7 cellular contexts compared by ENCODE assay signal in genomic region chr5:72508241-72509170, GRCh38. TPM values are rescaled to one million over a fixed set of nuclear protein-coding genes. Genes with fewer than 3 reads are reported as not detected.
DNase-seq lines count a peak whose midpoint lies in the region; ATAC-seq, FAIRE-seq and TF ChIP-seq lines count a peak whose summit lies in the region.

No MANE protein-coding gene starts in this region.

- H3K4me2 ChIP-seq in K562 (ENCODE audit: insufficient read depth, low read length): no peak overlapping the region

- no peak for TF ChIP-seq POLR2A in K562 (conservative IDR thresholded peaks at IDR 0.05)
- TF ChIP-seq POLR2A in lower leg skin (IDR thresholded peaks at IDR 0.05): no peak

- H3K27me3 ChIP-seq in K562 (ENCODE audit: control insufficient read depth in 2 of 2, insufficient read depth in 2 of 2, low read length in 2 of 2) (no peaks in the 10 kb centered on the region), tibial artery (no peaks in the 10 kb centered on the region)

- peak overlapping the region; percentile 36; the same call in 1 of the 3 replicates for H3K27ac ChIP-seq in K562 (ENCODE audit: extremely low read depth, low read depth, low read length)
- H3K27ac ChIP-seq in tibial artery: peak overlapping the region; percentile 63 to 67

- H3K36me3 ChIP-seq in K562 (ENCODE audit: control insufficient read depth, insufficient read depth, low read length): no peaks in the 10 kb centered on the region
- H3K36me3 ChIP-seq in tibial artery: no peaks in the 10 kb centered on the region

- TF ChIP-seq RAD21 in K562 (CRISPR knock-in tag; conservative IDR thresholded peaks at IDR 0.05 in 1 of 2, IDR thresholded peaks at IDR 0.05 in 1 of 2): no peak

- ATAC-seq in GM19467 (IDR thresholded peaks at IDR 0.05; ENCODE audit: unreplicated experiment) (peak; percentile 95), HG03108 (IDR thresholded peaks at IDR 0.05; ENCODE audit: unreplicated experiment) (peak; percentile 95), K562 (peak; percentile 24; the same call in 1 of the 3 replicates)

- DNase-seq in K562 (ENCODE audit: extremely low read depth in 1 of 4, low spot score in 3 of 4) (no peak), tibial artery (no peak), NCI-H345 (lab: John Stamatoyannopoulos, UW) (no peak), lower leg skin (ENCODE audit: low spot score in 2 of 2) (no peak), iPS-NIHi11 (ENCODE audit: low spot score) (no peak)

- H3K9ac ChIP-seq in K562 (ENCODE audit: insufficient read depth in 1 of 2, low read depth in 2 of 2, low read length in 2 of 2): no peak overlapping the region

- H3K9me3 ChIP-seq in K562 (replicated peaks; ENCODE audit: control insufficient read depth, insufficient read depth, low read depth, low read length): no peaks in the 10 kb centered on the region
- H3K9me3 ChIP-seq in tibial artery: no peaks in the 10 kb centered on the region

- TF ChIP-seq EP300 in K562 (IDR thresholded peaks at IDR 0.05; ENCODE audit: low read length): no peak

- POLR2A ChIA-PET in K562 (lab: Yijun Ruan, JAX): no interaction called here

- WGBS in K562 (ENCODE audit: insufficient coverage, low coverage, missing lambda C conversion rate): 81% methylated on average over 8 of the region's 8 CpGs
- 84 to 93% methylated on average over 8 of the region's 8 CpGs for WGBS in lower leg skin, 2 donors

- in situ Hi-C loops in K562 (cut with MboI): no loop called here

- peaks cover 4 to 25% of the 10 kb centered on the region in 2 experiments for H3K4me1 ChIP-seq in K562 (replicated peaks in 1 of 2; ENCODE audit: control insufficient read depth in 2 of 2, insufficient read depth in 2 of 2, low read length in 2 of 2)
- H3K4me1 ChIP-seq in tibial artery: peaks cover 0 to 53% (median 19%) of the 10 kb centered on the region in 4 donors

- TF ChIP-seq CTCF in K562 (IDR thresholded peaks at IDR 0.05 in 2 of 3, conservative IDR thresholded peaks at IDR 0.05 in 1 of 3; ENCODE audit: insufficient read depth in 2 of 3, low read depth in 1 of 3, low read length in 3 of 3) (no peak), tibial artery (IDR thresholded peaks at IDR 0.05) (no peak), lower leg skin (IDR thresholded peaks at IDR 0.05) (no peak)

- no peaks in the 10 kb centered on the region for H3K79me2 ChIP-seq in K562 (ENCODE audit: control insufficient read depth, insufficient read depth, low read length)

- no peaks in the 10 kb centered on the region for H3K9me1 ChIP-seq in K562 (ENCODE audit: control insufficient read depth, insufficient read depth, low read length)

- BruUV-seq in K562 (replicated peaks; lab: Mats Ljungman, UMichigan): no TSS peak

- H2AFZ ChIP-seq in K562 (ENCODE audit: low read depth, low read length): peak overlapping the region; percentile 77; the same call in 1 of the 2 replicates

- FAIRE-seq in K562 (lab: Jason Lieb, UNC): no peak

- H4K20me1 ChIP-seq in K562 (replicated peaks; ENCODE audit: control insufficient read depth, insufficient read depth, low read length): no peaks in the 10 kb centered on the region

- CTCF ChIA-PET in K562 (lab: Yijun Ruan, JAX; ENCODE audit: low intra/inter-chr PET ratio): no interaction called here

- H3K4me3 ChIP-seq in K562 (no peak overlapping the region), tibial artery (no peak overlapping the region), lower leg skin (ENCODE audit: low read depth, poor library complexity, severe bottlenecking) (no peak overlapping the region)

- intact Hi-C loops in K562 (cut with micrococcal nuclease): no loop called here
- intact Hi-C loops in tibial artery (cut with DNase I; ENCODE audit: low total_unique reads): loop anchor here (5.0 kb wide), 1 partner anchor 136 kb away; no protein-coding TSS in a partner anchor
- intact Hi-C loops in lower leg skin (cut with DNase I; ENCODE audit: low total_unique reads): no loop called here

TF ChIP-seq in K562, 482 proteins besides CTCF, POLR2A, EP300 and RAD21 (continues in another document):
- TF ChIP-seq ZBTB40 (IDR thresholded peaks at IDR 0.05): 0 out of 2 replicates have a peak, but pooled peaks have one; percentile 17
- TF ChIP-seq ZBTB40 (CRISPR knock-in tag; IDR thresholded peaks at IDR 0.05): no peak
- peak; percentile 33; the same call in 1 of the 2 replicates for TF ChIP-seq HMBOX1 (IDR thresholded peaks at IDR 0.05)

RNA-seq across cellular contexts. Expression of gene ZNF366, which starts 1.3 kb away (rescaled TPM):
- total RNA-seq in K562 (2011; cell fraction: chromatin; rRNA removed; ENCODE audit: low replicate concordance): not detected in 2 replicates
- total RNA-seq in K562 (2011; cell fraction: nucleolus; rRNA removed): not detected in 2 replicates
- not detected in 2 replicates for total RNA-seq in K562 (2011; cell fraction: nucleoplasm; rRNA removed)
- total RNA-seq in K562 (2014; rRNA removed) (not detected in 2 replicates), K562 (2014; rRNA removed; fragmentation: Illumina TruSeq; extraction: Trizol) (not detected in 2 replicates), K562 (2015; rRNA removed; fragmentation: Illumina TruSeq; extraction: Trizol) (not detected in 2 replicates), K562 (2021) (not detected in 2 replicates), lower leg skin (1 to 10 TPM in 3 of 4 donors, under 1 TPM in 1; 0.51 to 3.5 (median 1.6) TPM)
- polyA plus RNA-seq in K562 (2011; rRNA removed) (not detected in 2 replicates), K562 (2014; fragmentation: Illumina TruSeq; extraction: Trizol) (not detected in 2 replicates), K562 (2014; fragmentation: Nextera tagmentation; extraction: Ambion mirVana) (not detected), K562 (2014; rRNA removed) (not detected in 2 replicates)
- polyA plus RNA-seq in K562 (2011; cell fraction: cytosol; rRNA removed): not detected in 2 replicates
- not detected in 2 replicates for polyA plus RNA-seq in K562 (2011; cell fraction: nucleus; rRNA removed)
- polyA plus RNA-seq in K562 (2012): not detected in 2 replicates
- polyA minus RNA-seq in K562 (2011; rRNA and poly(A)+ RNA removed): not detected in 2 replicates
- not detected in 2 replicates for polyA minus RNA-seq in K562 (2011; cell fraction: cytosol; rRNA and poly(A)+ RNA removed)
- polyA minus RNA-seq in K562 (2011; cell fraction: nucleus; rRNA and poly(A)+ RNA removed): not detected in 2 replicates

Comparison
In these comparisons a context has a peak if more than half of its experiments do, and no peak if none do; other contexts are left out.
1. ATAC-seq: peak in every context shown above with its lines; median percentile 95 in GM19467; 95 in HG03108; 24 in K562.